ENCODE assay signal across 23 cellular contexts in the genomic region with DNA sequence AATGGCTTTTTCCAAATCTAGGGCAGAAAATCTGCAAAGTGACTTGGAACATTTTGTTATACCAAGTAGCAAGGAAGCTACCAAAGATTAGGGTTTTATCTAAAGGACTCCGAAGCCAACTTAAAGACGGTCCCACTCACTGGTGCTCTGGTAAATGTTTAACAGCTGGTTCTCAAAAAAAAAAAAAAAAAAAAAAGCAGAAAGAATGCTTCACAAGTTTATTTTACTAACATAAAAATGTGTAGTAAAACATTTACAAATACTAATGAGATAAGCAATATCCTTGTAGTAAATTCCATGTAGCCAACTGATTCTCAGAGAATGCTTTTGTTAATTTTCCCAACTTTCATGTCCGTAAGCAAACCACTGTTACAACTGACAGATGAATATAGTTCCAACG. TPM values are rescaled to one million over a fixed set of nuclear protein-coding genes. Genes with fewer than 3 reads are reported as not detected.
DNase-seq lines count a peak whose midpoint lies in the region; ATAC-seq, FAIRE-seq and TF ChIP-seq lines count a peak whose summit lies in the region.
"Had no signal": no experiment of that assay in that cellular context is flagged by ENCODE, and none has a peak within 500 bp of the region (broad histone marks: within the 10 kb centered on the region; RNA-seq: fewer than 3 reads in every experiment).

No MANE protein-coding gene starts in this region.

- intact Hi-C loops in activated CD4-positive, alpha-beta T cell treated with anti-CD3 and anti-CD28 coated beads, Interleukin-2, amount 10 ng/mL, durations not matched to agents 24 days and 14 days (cut with micrococcal nuclease), result no loop called here
- intact Hi-C loops in ovary (cut with DNase I), result no loop called here

- peak; percentile 16 for DNase-seq in activated CD4-positive, alpha-beta T cell treated with anti-CD3 and anti-CD28 coated beads, Interleukin-2, amount 10 ng/mL, durations not matched to agents 24 days and 14 days
- DNase-seq in activated CD4-positive, alpha-beta T cell treated with anti-CD3 and anti-CD28 coated beads for 1 hour, result no peak
- no peak for DNase-seq in fibroblast of pulmonary artery (ENCODE audit: low read depth)
- DNase-seq in mesothelial cell of epicardium (ENCODE audit: low spot score in 2 of 2, unreplicated experiment in 2 of 2), result no peak
- DNase-seq in neuronal stem cell (ENCODE audit: low spot score), result no peak
- DNase-seq in H54 (ENCODE audit: insufficient read length, low spot score), result no peak
- DNase-seq in ovary, result no peak
- DNase-seq: DMS79 treated with DMSO at 0.1 percent for 48 hours; GDM1; MG63; NCI-H1105; NCI-H1694 treated with DMSO at 0.1 percent for 48 hours; NCI-H345; NCI-H526 treated with DMSO at 0.1 percent for 48 hours; NK-92 treated with Interleukin-12 subunit alpha and Interleukin-12 subunit beta, amount 100 ng/mL, for 24 hours; PC-3 had no signal

- no peak overlapping the region for H3K18ac ChIP-seq in neuronal stem cell (ENCODE audit: low read length)

- no peaks in the 10 kb centered on the region for H3K4me1 Mint-ChIP-seq in activated CD4-positive, alpha-beta T cell treated with anti-CD3 and anti-CD28 coated beads, Interleukin-2, amount 10 ng/mL, durations not matched to agents 24 days and 14 days
- H3K4me1 Mint-ChIP-seq in mesothelial cell of epicardium, result peaks cover 19% of the 10 kb centered on the region

- ATAC-seq in GM21528 (IDR thresholded peaks at IDR 0.05; ENCODE audit: low FRiP score, unreplicated experiment), result no peak
- ATAC-seq: GM23338, PC-3 had no signal

- no peak overlapping the region for H3K23ac ChIP-seq in neuronal stem cell (ENCODE audit: low read depth, low read length, poor library complexity)

- H3K36me3 Mint-ChIP-seq in activated CD4-positive, alpha-beta T cell treated with anti-CD3 and anti-CD28 coated beads, Interleukin-2, amount 10 ng/mL, durations not matched to agents 24 days and 14 days (ENCODE audit: low read depth), result peaks cover 19% of the 10 kb centered on the region
- H3K36me3 Mint-ChIP-seq in mesothelial cell of epicardium, result peaks cover 19% of the 10 kb centered on the region

- no peak overlapping the region for H3K27ac Mint-ChIP-seq in activated CD4-positive, alpha-beta T cell treated with anti-CD3 and anti-CD28 coated beads, Interleukin-2, amount 10 ng/mL, durations not matched to agents 24 days and 14 days
- H3K27ac Mint-ChIP-seq in mesothelial cell of epicardium, result peak overlapping the region; percentile 61
- H3K27ac Mint-ChIP-seq: GM23338 had no signal

- H3K27ac ChIP-seq in neuronal stem cell (replicated peaks; ENCODE audit: low read length) (no peak overlapping the region), ovary (no peak overlapping the region)
- H3K27ac ChIP-seq: KMS-11, SK-N-MC had no signal

- no peak overlapping the region for H2AK5ac ChIP-seq in neuronal stem cell (ENCODE audit: low read depth, low read length)

- H2BK5ac ChIP-seq in neuronal stem cell (ENCODE audit: low read length), result no peak overlapping the region

- no peak overlapping the region for H4K91ac ChIP-seq in neuronal stem cell (ENCODE audit: low read depth, low read length, poor library complexity)

- no peak overlapping the region for H3K9ac ChIP-seq in neuronal stem cell (ENCODE audit: low read depth, low read length, poor library complexity)
- H3K9ac ChIP-seq: KMS-11 had no signal

- TF ChIP-seq POLR2A in H54 (IDR thresholded peaks at IDR 0.05; ENCODE audit: low read depth, low read length), result no peak
- TF ChIP-seq POLR2A in ovary (IDR thresholded peaks at IDR 0.05), result no peak

- H3K27me3 ChIP-seq in neuronal stem cell (ENCODE audit: control insufficient read depth in 3 of 3, insufficient read depth in 3 of 3, low read depth in 1 of 3, low read length in 3 of 3) (no peaks in the 10 kb centered on the region), ovary (no peaks in the 10 kb centered on the region)
- H3K27me3 ChIP-seq: MG63 had no signal

- H3K9me3 ChIP-seq in neuronal stem cell (replicated peaks in 1 of 2; ENCODE audit: control insufficient read depth in 2 of 2, insufficient read depth in 1 of 2, low read depth in 1 of 2, low read length in 2 of 2) (peaks cover 2 to 6% of the 10 kb centered on the region in 2 donors), ovary (peaks cover 3 to 4% of the 10 kb centered on the region in 2 donors)

- H2BK12ac ChIP-seq in neuronal stem cell (ENCODE audit: low read length), result no peak overlapping the region

- H3K4ac ChIP-seq in neuronal stem cell (ENCODE audit: low read length), result no peak overlapping the region

- H3K14ac ChIP-seq in neuronal stem cell (ENCODE audit: low read length), result no peak overlapping the region

- no CpG with 5 or more reads among the region's 4 CpGs for WGBS in neuronal stem cell (ENCODE audit: extremely low coverage in 2 of 2, insufficient read length in 2 of 2, insufficient replicate concordance in 1 of 2), 2 donors
- 7 to 11% (median 10%) methylated on average over 4 of the region's 4 CpGs for whole genome bisulfite sequencing in ovary, 3 donors

- TF ChIP-seq CTCF in fibroblast of pulmonary artery (IDR thresholded peaks at IDR 0.05; ENCODE audit: low read length, missing control alignments), result no peak
- TF ChIP-seq CTCF in mesothelial cell of epicardium (IDR thresholded peaks at IDR 0.05; ENCODE audit: unreplicated experiment), result no peak
- TF ChIP-seq CTCF in ovary (IDR thresholded peaks at IDR 0.05), result no peak

- H3K4me1 ChIP-seq in neuronal stem cell (ENCODE audit: control insufficient read depth in 2 of 2, insufficient read depth in 1 of 2, low read depth in 1 of 2, low read length in 2 of 2), result peaks cover 4 to 8% of the 10 kb centered on the region in 2 donors
- H3K4me1 ChIP-seq in ovary (ENCODE audit: insufficient read depth), result peaks cover 4% of the 10 kb centered on the region

- H3K79me1 ChIP-seq in neuronal stem cell (ENCODE audit: low read depth, low read length), result no peaks in the 10 kb centered on the region

- no peak overlapping the region for H2BK120ac ChIP-seq in neuronal stem cell (ENCODE audit: low read depth, low read length)

- H3K4me3 Mint-ChIP-seq in activated CD4-positive, alpha-beta T cell treated with anti-CD3 and anti-CD28 coated beads, Interleukin-2, amount 10 ng/mL, durations not matched to agents 24 days and 14 days, result no peak overlapping the region
- no peak overlapping the region for H3K4me3 Mint-ChIP-seq in mesothelial cell of epicardium
- H3K4me3 Mint-ChIP-seq: CD14-positive monocyte, GM23338 had no signal

- H4K8ac ChIP-seq in neuronal stem cell (ENCODE audit: low read depth, low read length), result no peak overlapping the region

- no peak for TF ChIP-seq EP300 in ovary (IDR thresholded peaks at IDR 0.05)

- peaks cover 6% of the 10 kb centered on the region for H3K9me3 Mint-ChIP-seq in activated CD4-positive, alpha-beta T cell treated with anti-CD3 and anti-CD28 coated beads, Interleukin-2, amount 10 ng/mL, durations not matched to agents 24 days and 14 days
- peaks cover 9% of the 10 kb centered on the region for H3K9me3 Mint-ChIP-seq in mesothelial cell of epicardium

- H3K36me3 ChIP-seq in neuronal stem cell (replicated peaks in 1 of 2; ENCODE audit: control insufficient read depth in 2 of 2, insufficient read depth in 2 of 2, low read length in 2 of 2) (no peaks in the 10 kb centered on the region), ovary (no peaks in the 10 kb centered on the region)
- H3K36me3 ChIP-seq: MG63 had no signal

- no peak for FAIRE-seq in H54 (lab: Jason Lieb, UNC)
- FAIRE-seq: D721Med, GM12892 had no signal

- no peaks in the 10 kb centered on the region for H3K27me3 Mint-ChIP-seq in activated CD4-positive, alpha-beta T cell treated with anti-CD3 and anti-CD28 coated beads, Interleukin-2, amount 10 ng/mL, durations not matched to agents 24 days and 14 days
- H3K27me3 Mint-ChIP-seq in mesothelial cell of epicardium (ENCODE audit: low read depth), result no peaks in the 10 kb centered on the region

- no peak overlapping the region for H3K4me2 ChIP-seq in neuronal stem cell (ENCODE audit: insufficient read depth, low read length, poor library complexity, severe bottlenecking)
- H3K4me2 ChIP-seq: GM23338, KMS-11 had no signal

- H3K4me3 ChIP-seq in fibroblast of pulmonary artery (replicated peaks; ENCODE audit: low read depth, low read length) (peak overlapping the region; percentile 1), neuronal stem cell (ENCODE audit: low read length in 2 of 2) (no peak overlapping the region), ovary (no peak overlapping the region)
- H3K4me3 ChIP-seq: GM23338, MG63, SK-N-MC had no signal

- no peak overlapping the region for H2BK15ac ChIP-seq in neuronal stem cell (ENCODE audit: low read length)

- no peak overlapping the region for H2AFZ ChIP-seq in neuronal stem cell (ENCODE audit: low read length)
- H2AFZ ChIP-seq: GM23338 had no signal

RNA-seq across cellular contexts. Expression of gene TAF3, which starts 38.4 kb away (rescaled TPM):
- 15.1 and 15.9 TPM in 2 replicates for total RNA-seq in activated CD4-positive, alpha-beta T cell treated with anti-CD3 and anti-CD28 coated beads, Interleukin-2, amount 10 ng/mL, durations not matched to agents 24 days and 14 days
- total RNA-seq in mesothelial cell of epicardium (8.4 to 8.9 TPM (median 8.5 TPM) in 3 replicates), ovary (10 to 100 TPM in 5 of 7 donors, 1 to 10 TPM in 2; 8.0 to 13.7 (median 11.8) TPM)
- polyA plus RNA-seq in neuronal stem cell (2013, experiment 1 of 2), result 12.7 TPM
- 13.1 TPM for polyA plus RNA-seq in neuronal stem cell (2013, experiment 2 of 2)
- polyA plus RNA-seq in ovary, result 10 to 100 TPM in 1 of 2 donors, 1 to 10 TPM in 1; 7.1 to 15.9 TPM
